In the genomic region with DNA sequence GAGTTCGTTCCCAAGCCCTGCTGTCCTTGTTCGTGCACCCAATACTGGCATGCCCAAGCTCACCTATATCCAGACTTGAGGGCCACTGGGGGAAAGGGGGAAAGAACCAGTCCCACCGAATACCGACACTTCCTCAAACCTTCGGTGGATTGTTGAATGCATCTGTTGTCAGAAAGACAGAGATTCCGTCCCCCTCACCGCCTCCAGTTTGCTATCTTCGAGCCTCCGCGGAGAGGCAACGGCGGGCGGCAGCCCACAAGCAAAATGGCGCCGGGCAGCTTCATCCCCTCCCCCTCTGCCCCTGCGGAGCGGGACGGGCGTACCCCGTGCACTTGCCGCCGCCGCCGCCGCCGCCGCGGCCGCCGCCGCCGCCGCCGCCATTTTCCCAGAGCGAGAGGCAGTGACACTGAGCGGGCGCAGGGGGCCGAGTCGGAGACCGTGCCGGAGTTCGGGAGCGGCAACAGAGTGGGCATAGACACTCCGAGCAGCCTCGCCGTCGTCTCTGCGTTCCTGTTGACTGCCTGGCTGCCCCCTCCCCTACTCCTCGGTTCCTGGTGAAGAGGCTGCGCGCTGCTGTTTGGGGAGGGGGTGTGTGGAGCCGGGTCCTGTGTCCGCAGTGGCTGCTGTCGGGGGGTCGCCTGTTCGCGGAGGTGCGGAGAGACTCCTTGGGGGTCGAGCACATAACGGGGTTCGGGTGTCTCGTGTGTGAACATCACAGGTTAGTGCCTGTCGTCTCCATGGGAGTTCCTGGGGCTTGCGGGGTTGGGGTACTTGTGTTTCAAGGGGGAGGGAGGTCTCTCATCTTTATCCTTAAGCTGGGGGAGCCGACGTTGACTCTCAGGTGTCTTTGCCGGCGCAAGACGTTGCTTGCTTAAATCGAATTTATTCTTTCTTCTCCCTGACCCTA, we compare ENCODE assay signal across 8 cellular contexts. TPM values are rescaled to one million over a fixed set of nuclear protein-coding genes. Genes with fewer than 3 reads are reported as not detected.
DNase-seq lines count a peak whose midpoint lies in the region; ATAC-seq and TF ChIP-seq lines count a peak whose summit lies in the region.

A gene with protein sequence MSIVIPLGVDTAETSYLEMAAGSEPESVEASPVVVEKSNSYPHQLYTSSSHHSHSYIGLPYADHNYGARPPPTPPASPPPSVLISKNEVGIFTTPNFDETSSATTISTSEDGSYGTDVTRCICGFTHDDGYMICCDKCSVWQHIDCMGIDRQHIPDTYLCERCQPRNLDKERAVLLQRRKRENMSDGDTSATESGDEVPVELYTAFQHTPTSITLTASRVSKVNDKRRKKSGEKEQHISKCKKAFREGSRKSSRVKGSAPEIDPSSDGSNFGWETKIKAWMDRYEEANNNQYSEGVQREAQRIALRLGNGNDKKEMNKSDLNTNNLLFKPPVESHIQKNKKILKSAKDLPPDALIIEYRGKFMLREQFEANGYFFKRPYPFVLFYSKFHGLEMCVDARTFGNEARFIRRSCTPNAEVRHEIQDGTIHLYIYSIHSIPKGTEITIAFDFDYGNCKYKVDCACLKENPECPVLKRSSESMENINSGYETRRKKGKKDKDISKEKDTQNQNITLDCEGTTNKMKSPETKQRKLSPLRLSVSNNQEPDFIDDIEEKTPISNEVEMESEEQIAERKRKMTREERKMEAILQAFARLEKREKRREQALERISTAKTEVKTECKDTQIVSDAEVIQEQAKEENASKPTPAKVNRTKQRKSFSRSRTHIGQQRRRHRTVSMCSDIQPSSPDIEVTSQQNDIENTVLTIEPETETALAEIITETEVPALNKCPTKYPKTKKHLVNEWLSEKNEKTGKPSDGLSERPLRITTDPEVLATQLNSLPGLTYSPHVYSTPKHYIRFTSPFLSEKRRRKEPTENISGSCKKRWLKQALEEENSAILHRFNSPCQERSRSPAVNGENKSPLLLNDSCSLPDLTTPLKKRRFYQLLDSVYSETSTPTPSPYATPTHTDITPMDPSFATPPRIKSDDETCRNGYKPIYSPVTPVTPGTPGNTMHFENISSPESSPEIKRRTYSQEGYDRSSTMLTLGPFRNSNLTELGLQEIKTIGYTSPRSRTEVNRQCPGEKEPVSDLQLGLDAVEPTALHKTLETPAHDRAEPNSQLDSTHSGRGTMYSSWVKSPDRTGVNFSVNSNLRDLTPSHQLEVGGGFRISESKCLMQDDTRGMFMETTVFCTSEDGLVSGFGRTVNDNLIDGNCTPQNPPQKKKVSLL (N-terminal part only) (plus strand): TSS at position 388 of the 907 bp plus-strand sequence. CDS start 26,748 bp downstream, outside the sequence.

- DNase-seq in DMS79 treated with DMSO at 0.1 percent for 48 hours (lab: John Stamatoyannopoulos, UW): peak; percentile 84
- DNase-seq in GM23248: peak; percentile 94
- DNase-seq in LNCaP clone FGC (ENCODE audit: low read depth): peak; percentile 47
- DNase-seq in SJCRH30: peak; percentile 92 to 94
- peak; percentile 92 for DNase-seq in activated gamma-delta T cell treated with Interleukin-2 at 50 U/mL for 16 hours
- no peak for DNase-seq in foreskin keratinocyte
- DNase-seq in neuronal stem cell (ENCODE audit: low spot score): peak; percentile 86

- H2AFZ ChIP-seq in GM23248: peak within 1 kb of the TSS; percentile 86
- H2AFZ ChIP-seq in neuronal stem cell (ENCODE audit: low read length): peak within 1 kb of the TSS; percentile 66

- H3K9me3 ChIP-seq in GM23248 (ENCODE audit: low read depth) (no peaks in the 10 kb centered on the region), SJCRH30 (replicated peaks) (no peaks in the 10 kb centered on the region), neuronal stem cell (replicated peaks in 1 of 2; ENCODE audit: control insufficient read depth in 2 of 2, insufficient read depth in 1 of 2, low read depth in 1 of 2, low read length in 2 of 2) (no peaks in the 10 kb centered on the region)

- peaks cover 30% of the 10 kb centered on the region for H3K4me1 ChIP-seq in GM23248 (ENCODE audit: insufficient read depth)
- H3K4me1 ChIP-seq in SJCRH30: peaks cover 19% of the 10 kb centered on the region
- H3K4me1 ChIP-seq in foreskin keratinocyte: peaks cover 15% of the 10 kb centered on the region
- peaks cover 2 to 3% of the 10 kb centered on the region in 2 donors for H3K4me1 ChIP-seq in neuronal stem cell (ENCODE audit: control insufficient read depth in 2 of 2, insufficient read depth in 1 of 2, low read depth in 1 of 2, low read length in 2 of 2)

- ATAC-seq in foreskin keratinocyte: peak; percentile 57

- H3F3A ChIP-seq in GM23248 (ENCODE audit: insufficient read depth): peaks cover 52% of the 10 kb centered on the region

- peak within 1 kb of the TSS; percentile 100 for H3K18ac ChIP-seq in neuronal stem cell (ENCODE audit: low read length)

- peak within 1 kb of the TSS; percentile 99 for H3K9ac ChIP-seq in GM23248
- H3K9ac ChIP-seq in neuronal stem cell (ENCODE audit: low read depth, low read length, poor library complexity): peak within 1 kb of the TSS; percentile 100

- H2BK120ac ChIP-seq in neuronal stem cell (ENCODE audit: low read depth, low read length): peak within 1 kb of the TSS; percentile 84

- H3K4ac ChIP-seq in neuronal stem cell (ENCODE audit: low read length): peak within 1 kb of the TSS; percentile 94

- H4K20me1 ChIP-seq in GM23248 (ENCODE audit: insufficient read depth): peaks cover 9% of the 10 kb centered on the region; the same call in 1 of the 2 replicates

- TF ChIP-seq CTCF in LNCaP clone FGC (IDR thresholded peaks at IDR 0.05; ENCODE audit: control insufficient read depth, extremely low read depth, insufficient read depth) (no peak), foreskin keratinocyte (conservative IDR thresholded peaks at IDR 0.05) (no peak), subcutaneous adipose tissue (IDR thresholded peaks at IDR 0.05; ENCODE audit: low read depth) (no peak)

- H3K27ac ChIP-seq in GM23248 (peak within 1 kb of the TSS; percentile 99), SJCRH30 (peak within 1 kb of the TSS; percentile 100), foreskin keratinocyte (peak within 1 kb of the TSS; percentile 99), neuronal stem cell (replicated peaks; ENCODE audit: low read length) (peak within 1 kb of the TSS; percentile 97)

- H2BK5ac ChIP-seq in neuronal stem cell (ENCODE audit: low read length): peak within 1 kb of the TSS; percentile 99

- H2AK5ac ChIP-seq in neuronal stem cell (ENCODE audit: low read depth, low read length): peak within 1 kb of the TSS; percentile 87

- H3K14ac ChIP-seq in neuronal stem cell (ENCODE audit: low read length): peak within 1 kb of the TSS; percentile 78

- H3K27me3 ChIP-seq in GM23248 (replicated peaks; ENCODE audit: insufficient read depth) (no peaks in the 10 kb centered on the region), SJCRH30 (no peaks in the 10 kb centered on the region), foreskin keratinocyte (no peaks in the 10 kb centered on the region), neuronal stem cell (ENCODE audit: control insufficient read depth in 3 of 3, insufficient read depth in 3 of 3, low read depth in 1 of 3, low read length in 3 of 3) (no peaks in the 10 kb centered on the region)

- H4K8ac ChIP-seq in neuronal stem cell (ENCODE audit: low read depth, low read length): peak within 1 kb of the TSS; percentile 99

- peak within 1 kb of the TSS; percentile 98 for H3K23ac ChIP-seq in neuronal stem cell (ENCODE audit: low read depth, low read length, poor library complexity)

- H3K4me3 ChIP-seq in GM23248: peak within 1 kb of the TSS; percentile 99
- peak within 1 kb of the TSS; percentile 95 for H3K4me3 ChIP-seq in LNCaP clone FGC (ENCODE audit: low read depth, low read length)
- peak within 1 kb of the TSS; percentile 92 for H3K4me3 ChIP-seq in SJCRH30
- H3K4me3 ChIP-seq in neuronal stem cell (ENCODE audit: low read length in 2 of 2): peak within 1 kb of the TSS; percentile 91 to 99

- H3K4me2 ChIP-seq in GM23248 (ENCODE audit: unreplicated experiment) (peak within 1 kb of the TSS; percentile 92), neuronal stem cell (ENCODE audit: insufficient read depth, low read length, poor library complexity, severe bottlenecking) (peak within 1 kb of the TSS; percentile 75)

- peak within 1 kb of the TSS; percentile 99 for H4K91ac ChIP-seq in neuronal stem cell (ENCODE audit: low read depth, low read length, poor library complexity)

- peak within 1 kb of the TSS; percentile 47 for H2BK15ac ChIP-seq in neuronal stem cell (ENCODE audit: low read length)

- H3K36me3 ChIP-seq in GM23248 (ENCODE audit: low read depth) (no peaks in the 10 kb centered on the region), SJCRH30 (peaks cover 4% of the 10 kb centered on the region), neuronal stem cell (replicated peaks in 1 of 2; ENCODE audit: control insufficient read depth in 2 of 2, insufficient read depth in 2 of 2, low read length in 2 of 2) (peaks cover 0 to 19% of the 10 kb centered on the region in 2 donors)

- H3K79me1 ChIP-seq in neuronal stem cell (ENCODE audit: low read depth, low read length): peaks cover 3% of the 10 kb centered on the region

- no peaks in the 10 kb centered on the region for H3K9me2 ChIP-seq in GM23248 (ENCODE audit: insufficient read depth)

- in situ Hi-C loops in GM23248 (cut with MboI): no loop called here

- H3K79me2 ChIP-seq in GM23248 (ENCODE audit: insufficient read depth): peaks cover 54% of the 10 kb centered on the region

- no peak within 1 kb of the TSS for H2BK12ac ChIP-seq in neuronal stem cell (ENCODE audit: low read length)

- 0 to 1% methylated on average over 38 to 61 of the region's 70 CpGs for WGBS in GM23248 (ENCODE audit: low coverage in 1 of 2, low lambda C conversion rate in 2 of 2, missing lambda C conversion rate in 2 of 2), 2 experiments
- WGBS in neuronal stem cell (ENCODE audit: extremely low coverage in 2 of 2, insufficient read length in 2 of 2, insufficient replicate concordance in 1 of 2), 2 donors: no CpG with 5 or more reads among the region's 70 CpGs

RNA-seq across cellular contexts. Expression of the gene that starts here (rescaled TPM):
- total RNA-seq in GM23248 (2014; rRNA removed; shearing (Covaris generic)): 29.1 and 30.7 TPM in 2 replicates
- 63.2 and 63.5 TPM in 2 replicates for polyA plus RNA-seq in GM23248 (2016; fragmentation: Nextera tagmentation; extraction: Ambion mirVana)
- total RNA-seq in SJCRH30 (2014; rRNA removed; shearing (Covaris generic)): 50.1 and 68.3 TPM in 2 replicates
- 35.4 and 37.4 TPM in 2 replicates for total RNA-seq in foreskin keratinocyte
- polyA plus RNA-seq in foreskin keratinocyte: 4.5 and 5.6 TPM in 2 replicates
- 55.8 TPM for polyA plus RNA-seq in neuronal stem cell (2013, experiment 1 of 2)
- polyA plus RNA-seq in neuronal stem cell (2013, experiment 2 of 2): 60.0 TPM
- 100 to 1,000 TPM in 3 of 4 donors, 10 to 100 TPM in 1; 96.9 to 156 (median 110) TPM for total RNA-seq in subcutaneous adipose tissue

Comparison
In these comparisons a context has a peak if more than half of its experiments do, and no peak if none do; other contexts are left out.
1. DNase-seq: peak in DMS79 treated with DMSO at 0.1 percent for 48 hours (single experiment), GM23248 (single experiment), LNCaP clone FGC (single experiment), SJCRH30 (2 of 2), activated gamma-delta T cell treated with Interleukin-2 at 50 U/mL for 16 hours (single experiment) and neuronal stem cell (single experiment); none in foreskin keratinocyte (0 of 2).
2. Peak in every context shown above with its lines, with median percentiles within 50 percentile points of each other: H3K27ac ChIP-seq and H3K4me3 ChIP-seq.